ENCODE assay signal across 8 cellular contexts in the genomic region with DNA sequence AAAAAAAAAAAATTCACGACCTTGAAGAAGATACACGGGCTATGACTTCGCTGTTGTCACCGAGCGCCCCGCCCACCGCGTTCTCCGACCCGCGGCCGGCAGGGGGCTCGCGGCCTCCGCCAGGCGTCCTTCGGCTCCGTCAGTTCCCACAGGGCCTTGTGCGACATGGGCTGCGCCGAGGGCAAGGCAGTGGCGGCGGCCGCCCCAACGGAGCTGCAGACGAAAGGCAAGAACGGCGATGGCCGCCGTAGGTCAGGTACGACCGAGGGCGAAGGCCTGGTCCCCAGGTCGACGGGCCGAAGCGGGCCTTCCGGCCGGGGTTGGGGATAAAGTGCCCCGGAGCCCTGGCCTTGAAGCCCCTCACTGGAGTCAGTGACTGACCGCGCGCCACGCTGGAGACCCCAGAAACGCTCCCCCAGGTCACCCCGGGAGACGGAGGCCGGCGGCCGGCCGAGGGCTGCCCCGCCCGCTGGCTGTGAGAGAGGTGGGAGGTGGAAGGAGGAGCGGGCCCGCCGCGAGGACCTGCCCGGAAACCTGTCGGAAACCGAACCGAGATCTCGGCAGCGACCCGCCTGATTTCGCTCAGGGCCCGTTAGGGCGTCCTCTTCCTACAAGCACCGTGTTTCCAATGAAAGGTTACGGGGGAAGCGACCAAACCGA. TPM values are rescaled to one million over a fixed set of nuclear protein-coding genes. Genes with fewer than 3 reads are reported as not detected.
DNase-seq lines count a peak whose midpoint lies in the region; TF ChIP-seq lines count a peak whose summit lies in the region.

A gene (plus strand): TSS at position 142 of the 660 bp plus-strand sequence. CDS start 24 bp downstream, at position 166.

- no peak within 1 kb of the TSS for H3K27ac ChIP-seq in mesodermal cell (ENCODE audit: low read depth, low read length, severe bottlenecking)

- H3K4me3 ChIP-seq in GM06990 (replicated peaks; ENCODE audit: low read depth, low read length), result peak within 1 kb of the TSS; percentile 66
- H3K4me3 ChIP-seq in HAP-1, result peak within 1 kb of the TSS; percentile 44
- peak within 1 kb of the TSS; percentile 45 for H3K4me3 ChIP-seq in mesodermal cell (ENCODE audit: extremely low read depth, insufficient read depth, low read length, poor library complexity, severe bottlenecking)

- TF ChIP-seq CTCF in GM06990 (IDR thresholded peaks at IDR 0.05; ENCODE audit: insufficient read depth, low read length, poor library complexity, severe bottlenecking), result peak; percentile 83

- no peaks in the 10 kb centered on the region for H3K9me3 ChIP-seq in HAP-1
- no peaks in the 10 kb centered on the region for H3K9me3 ChIP-seq in mesodermal cell (ENCODE audit: control insufficient read depth, low read length)

- H3K4me1 ChIP-seq in HAP-1, result peaks cover 21% of the 10 kb centered on the region
- H3K4me1 ChIP-seq in mesodermal cell (ENCODE audit: control insufficient read depth, insufficient read depth, low read length, poor library complexity, severe bottlenecking), result no peaks in the 10 kb centered on the region

- H3K36me3 ChIP-seq in GM06990 (ENCODE audit: control insufficient read depth, insufficient read depth, low read length), result no peaks in the 10 kb centered on the region
- no peaks in the 10 kb centered on the region for H3K36me3 ChIP-seq in HAP-1 (replicated peaks)
- H3K36me3 ChIP-seq in mesodermal cell (ENCODE audit: control insufficient read depth, insufficient read depth, low read length), result no peaks in the 10 kb centered on the region

- H3K27me3 ChIP-seq in GM06990 (replicated peaks; ENCODE audit: control insufficient read depth, insufficient read depth, low read length), result no peaks in the 10 kb centered on the region
- no peaks in the 10 kb centered on the region for H3K27me3 ChIP-seq in HAP-1 (ENCODE audit: low read depth)

- WGBS in mesodermal cell (ENCODE audit: insufficient coverage in 2 of 2), 2 experiments, result 3% methylated on average over 50 to 60 of the region's 71 CpGs

- in situ Hi-C loops in HAP-1 (cut with MboI; ENCODE audit: low sequenced_read_pairs) (loop anchor here (25.0 kb wide), 1 partner anchor 1172 kb away; no protein-coding TSS in a partner anchor), endometrial microvascular endothelial cells (cut with HindIII; ENCODE audit: inconsistent ontology term, low pct_unique_long_range_greater_than_20kb, low sequenced_read_pairs) (loop anchor here (25.0 kb wide), 1 partner anchor 97 kb away; a partner anchor contains a TSS)

- DNase-seq in GM06990 (ENCODE audit: extremely low read depth, insufficient read length), result peak; percentile 91
- DNase-seq in HAP-1 (ENCODE audit: low spot score in 2 of 2), result peak; percentile 81 to 91
- DNase-seq in NCI-H1092 (lab: John Stamatoyannopoulos, UW), result peak; percentile 7
- peak; percentile 69 to 70 for DNase-seq in activated CD8-positive, alpha-beta memory T cell treated with anti-CD3 and anti-CD28 coated beads for 4 hours (ENCODE audit: low read depth in 2 of 2)
- peak; percentile 68 for DNase-seq in stimulated activated CD8-positive, alpha-beta memory T cell treated with anti-CD3 and anti-CD28 coated beads, Interleukin-15, amount 100 ng/mL, for 1 hour (ENCODE audit: low read depth)
- no peak for DNase-seq in NCI-H82 (lab: John Stamatoyannopoulos, UW)

RNA-seq across cellular contexts. Expression of the gene that starts here (rescaled TPM):
- total RNA-seq in endometrial microvascular endothelial cells (ENCODE audit: inconsistent ontology term), result 966 TPM
- polyA plus RNA-seq in mesodermal cell (2013, experiment 1 of 2), result 49.3 TPM
- 52.5 TPM for polyA plus RNA-seq in mesodermal cell (2013, experiment 2 of 2)
